In the genomic region with DNA sequence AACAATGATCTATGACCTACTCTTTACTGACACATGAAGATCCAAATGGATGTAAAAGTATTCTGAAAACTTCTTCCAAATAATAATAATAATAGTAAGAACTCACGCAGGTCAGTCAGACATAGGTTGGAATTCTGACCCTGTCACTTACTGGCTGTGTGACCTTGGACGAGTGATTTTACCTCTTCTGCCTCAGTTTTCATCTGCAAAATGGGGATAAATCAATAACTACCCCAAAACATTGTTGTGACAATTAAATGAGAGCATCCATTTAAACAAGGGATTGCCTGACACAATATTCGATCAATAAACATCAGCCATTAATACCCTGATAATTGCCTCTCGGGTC, we compare ENCODE assay signal across 8 cellular contexts. TPM values are rescaled to one million over a fixed set of nuclear protein-coding genes. Genes with fewer than 3 reads are reported as not detected.
DNase-seq lines count a peak whose midpoint lies in the region; ATAC-seq and TF ChIP-seq lines count a peak whose summit lies in the region.

No MANE protein-coding gene starts in this region.

- H3K36me3 ChIP-seq in upper lobe of left lung: no peaks in the 10 kb centered on the region

- no peaks in the 10 kb centered on the region for H3K9me3 Mint-ChIP-seq in activated naive CD4-positive, alpha-beta T cell treated with anti-CD3 and anti-CD28 coated beads, Interleukin-2, amount 10 ng/mL, durations not matched to agents 7 days and 5 days
- H3K9me3 Mint-ChIP-seq in memory B cell: no peaks in the 10 kb centered on the region

- no peaks in the 10 kb centered on the region for H3K27me3 ChIP-seq in upper lobe of left lung

- H3K4me3 Mint-ChIP-seq in activated naive CD4-positive, alpha-beta T cell treated with anti-CD3 and anti-CD28 coated beads, Interleukin-2, amount 10 ng/mL, durations not matched to agents 7 days and 5 days: peak overlapping the region; percentile 88
- peak overlapping the region; percentile 94 for H3K4me3 Mint-ChIP-seq in memory B cell

- ATAC-seq in memory B cell (ENCODE audit: low read depth) (no peak), upper lobe of left lung (ENCODE audit: low FRiP score in 2 of 2) (no peak)

- no peak for TF ChIP-seq EP300 in upper lobe of left lung (IDR thresholded peaks at IDR 0.05)

- H3K9me3 ChIP-seq in upper lobe of left lung: no peaks in the 10 kb centered on the region

- no peak for TF ChIP-seq POLR2A in upper lobe of left lung (IDR thresholded peaks at IDR 0.05)

- H3K4me3 ChIP-seq in astrocyte of the spinal cord (ENCODE audit: low read depth, low read length) (peak overlapping the region; percentile 90), upper lobe of left lung (peak overlapping the region; percentile 58 to 85 (median 72))

- peaks cover 7 to 18% (median 12%) of the 10 kb centered on the region in 4 donors for H3K4me1 ChIP-seq in upper lobe of left lung

- H3K27me3 Mint-ChIP-seq in activated naive CD4-positive, alpha-beta T cell treated with anti-CD3 and anti-CD28 coated beads, Interleukin-2, amount 10 ng/mL, durations not matched to agents 7 days and 5 days: peaks cover 24% of the 10 kb centered on the region
- peaks cover 12% of the 10 kb centered on the region for H3K27me3 Mint-ChIP-seq in memory B cell

- in situ Hi-C loops in astrocyte of the spinal cord (cut with HindIII; ENCODE audit: low sequenced_read_pairs): loop anchor here (25.0 kb wide), 3 partner anchors 157 to 1682 kb away; partner anchors contain the start of gene SDC3

- peaks cover 18% of the 10 kb centered on the region for H3K4me1 Mint-ChIP-seq in activated naive CD4-positive, alpha-beta T cell treated with anti-CD3 and anti-CD28 coated beads, Interleukin-2, amount 10 ng/mL, durations not matched to agents 7 days and 5 days
- peaks cover 15% of the 10 kb centered on the region for H3K4me1 Mint-ChIP-seq in memory B cell

- peak overlapping the region in 3 of 4 donors; percentile 67 to 71 (median 68) for H3K27ac ChIP-seq in upper lobe of left lung

- no peak for TF ChIP-seq CTCF in astrocyte of the spinal cord (IDR thresholded peaks at IDR 0.05; ENCODE audit: low read depth, low read length)
- no peak for TF ChIP-seq CTCF in upper lobe of left lung (IDR thresholded peaks at IDR 0.05)

- CTCF ChIA-PET in activated naive CD4-positive, alpha-beta T cell treated with anti-CD3 and anti-CD28 coated beads, Interleukin-2, amount 10 ng/mL, durations not matched to agents 7 days and 5 days (lab: Charles Lee): interaction anchor here (1.7 kb wide), 1 partner anchor 48 kb away, joined by 4 read pairs; the partner anchor contains the start of gene SRSF4

- no peaks in the 10 kb centered on the region for H3K36me3 Mint-ChIP-seq in activated naive CD4-positive, alpha-beta T cell treated with anti-CD3 and anti-CD28 coated beads, Interleukin-2, amount 10 ng/mL, durations not matched to agents 7 days and 5 days
- no peaks in the 10 kb centered on the region for H3K36me3 Mint-ChIP-seq in memory B cell

- peak overlapping the region; percentile 85 for H3K27ac Mint-ChIP-seq in activated naive CD4-positive, alpha-beta T cell treated with anti-CD3 and anti-CD28 coated beads, Interleukin-2, amount 10 ng/mL, durations not matched to agents 7 days and 5 days
- H3K27ac Mint-ChIP-seq in memory B cell: peak overlapping the region; percentile 90

- no peak for DNase-seq in activated naive CD4-positive, alpha-beta T cell treated with anti-CD3 and anti-CD28 coated beads, Interleukin-2, amount 10 ng/mL, durations not matched to agents 7 days and 5 days
- DNase-seq in activated naive CD4-positive, alpha-beta T cell treated with anti-CD3 and anti-CD28 coated beads, Interleukin-2, amount 50 U/mL, for 16 hours: no peak
- DNase-seq in astrocyte of the spinal cord (ENCODE audit: low read depth, low spot score) (no peak), memory B cell (ENCODE audit: low spot score in 2 of 2) (no peak), upper lobe of left lung (no peak), NCI-H187 treated with DMSO at 0.1 percent for 48 hours (lab: John Stamatoyannopoulos, UW) (no peak), NCI-H82 (lab: John Stamatoyannopoulos, UW) (no peak), HuH-7.5 (ENCODE audit: low spot score) (no peak)

- WGBS in upper lobe of left lung, 2 donors: 17 to 22% methylated on average over 4 of the region's 4 CpGs

RNA-seq across cellular contexts. Expression of gene MECR, which starts 0.6 kb away (rescaled TPM):
- 10 to 100 TPM; 16.7 to 30.1 (median 18.5) TPM for total RNA-seq in upper lobe of left lung

RNA-seq across cellular contexts. Expression of gene PTPRU, which starts 6.1 kb away (rescaled TPM):
- total RNA-seq in upper lobe of left lung: 10 to 100 TPM; 44.5 to 87.2 (median 70.1) TPM

RNA-seq across cellular contexts. Expression of gene SRSF4, which starts 48.5 kb away (rescaled TPM):
- 100 to 1,000 TPM in 1 of 6 donors, 10 to 100 TPM in 5; 47.6 to 117 (median 74.0) TPM for total RNA-seq in upper lobe of left lung
